ENCODE assay signal across 22 cellular contexts in genomic region chr15:38549222-38549621, GRCh38. TPM values are rescaled to one million over a fixed set of nuclear protein-coding genes. Genes with fewer than 3 reads are reported as not detected.
A peak's percentile ranks its signal among the peaks of the same experiment; 100 is the strongest.
DNase-seq lines count a peak whose midpoint lies in the region; FAIRE-seq and TF ChIP-seq lines count a peak whose summit lies in the region.
"Had no signal": no experiment of that assay in that cellular context is flagged by ENCODE, and none has a peak within 500 bp of the region (broad histone marks: within the 10 kb centered on the region; RNA-seq: fewer than 3 reads in every experiment).

No MANE protein-coding gene starts in this region.

- no peak overlapping the region for H3K27ac ChIP-seq in keratinocyte (ENCODE audit: control insufficient read depth, insufficient read depth, low read length)
- H3K27ac ChIP-seq: A549, right atrium auricular region, tibial nerve had no signal

- peak overlapping the region; percentile 8 for H2AFZ ChIP-seq in keratinocyte (ENCODE audit: control insufficient read depth, low read length)

- H3K4me1 ChIP-seq in keratinocyte (ENCODE audit: control insufficient read depth, extremely low read depth, insufficient read depth, low read length) = peaks cover 7% of the 10 kb centered on the region
- H3K4me1 ChIP-seq: A549, right atrium auricular region, tibial nerve had no signal

- H3K79me2 ChIP-seq in keratinocyte (ENCODE audit: control insufficient read depth, insufficient read depth, low read length) = no peaks in the 10 kb centered on the region

- FAIRE-seq in keratinocyte (lab: Jason Lieb, UNC) (peak; percentile 17), urothelium cell line (lab: Jason Lieb, UNC) (no peak)
- FAIRE-seq: A549, GM18507 had no signal

- H3K27me3 ChIP-seq in keratinocyte (ENCODE audit: control insufficient read depth, extremely low read depth, insufficient read depth, low read length) = no peaks in the 10 kb centered on the region
- H3K27me3 ChIP-seq: right atrium auricular region, tibial nerve had no signal

- H3K27ac Mint-ChIP-seq in activated CD4-positive, alpha-beta T cell treated with anti-CD3 and anti-CD28 coated beads, Interleukin-2, amount 10 ng/mL, durations not matched to agents 24 days and 14 days = peak overlapping the region; percentile 83
- H3K27ac Mint-ChIP-seq in activated naive CD8-positive, alpha-beta T cell = peak overlapping the region; percentile 80
- H3K27ac Mint-ChIP-seq: mesothelial cell of epicardium had no signal

- H3K9me3 ChIP-seq in keratinocyte (ENCODE audit: control insufficient read depth, low read depth, low read length) = no peaks in the 10 kb centered on the region
- H3K9me3 ChIP-seq: A549, right atrium auricular region, tibial nerve had no signal

- H3K36me3 ChIP-seq in keratinocyte (ENCODE audit: control insufficient read depth in 2 of 2, extremely low read depth in 1 of 2, insufficient read depth in 2 of 2, low read length in 2 of 2) = no peaks in the 10 kb centered on the region
- H3K36me3 ChIP-seq: right atrium auricular region, tibial nerve had no signal

- no peaks in the 10 kb centered on the region for H3K9me3 Mint-ChIP-seq in activated CD4-positive, alpha-beta T cell treated with anti-CD3 and anti-CD28 coated beads, Interleukin-2, amount 10 ng/mL, durations not matched to agents 24 days and 14 days
- no peaks in the 10 kb centered on the region for H3K9me3 Mint-ChIP-seq in activated naive CD8-positive, alpha-beta T cell (ENCODE audit: low read depth)
- H3K9me3 Mint-ChIP-seq: mesothelial cell of epicardium had no signal

- DNase-seq in activated CD4-positive, alpha-beta T cell treated with anti-CD3 and anti-CD28 coated beads, Interleukin-2, amount 10 ng/mL, durations not matched to agents 24 days and 14 days = no peak
- DNase-seq in activated CD4-positive, alpha-beta T cell treated with anti-CD3 and anti-CD28 coated beads, Interleukin-2, amount 50 U/mL, for 48 hours = no peak
- DNase-seq in HS-5 (ENCODE audit: low read depth) = peak; percentile 71
- DNase-seq in keratinocyte (ENCODE audit: low read depth, low spot score) = no peak
- DNase-seq in cardiac septum (ENCODE audit: low spot score) = no peak
- DNase-seq in islet precursor cell = no peak
- no peak for DNase-seq in urothelium cell line (ENCODE audit: low spot score)
- DNase-seq: activated effector memory CD4-positive, alpha-beta T cell treated with Interleukin-2 at 50 U/mL for 16 hours; aorta; DMS79 treated with DMSO at 0.1 percent for 48 hours; hypothalamus; MM.1S; NCI-H1694; NCI-H345; stimulated activated naive CD4-positive, alpha-beta T cell had no signal

- intact Hi-C loops in activated CD4-positive, alpha-beta T cell treated with anti-CD3 and anti-CD28 coated beads, Interleukin-2, amount 10 ng/mL, durations not matched to agents 24 days and 14 days (cut with micrococcal nuclease) = no loop called here
- intact Hi-C loops in cardiac septum (cut with DNase I) = no loop called here

- H3K36me3 Mint-ChIP-seq in activated CD4-positive, alpha-beta T cell treated with anti-CD3 and anti-CD28 coated beads, Interleukin-2, amount 10 ng/mL, durations not matched to agents 24 days and 14 days (ENCODE audit: low read depth) = peaks cover 67% of the 10 kb centered on the region
- peaks cover 29% of the 10 kb centered on the region for H3K36me3 Mint-ChIP-seq in activated naive CD8-positive, alpha-beta T cell
- H3K36me3 Mint-ChIP-seq: CD14-positive monocyte, mesothelial cell of epicardium had no signal

- H3K9ac ChIP-seq in keratinocyte (ENCODE audit: control insufficient read depth, extremely low read depth, insufficient read depth, low read length) = no peak overlapping the region

- dilution Hi-C loops in keratinocyte (cut with MboI; ENCODE audit: extremely low pct_ligation_motif_present, low sequenced_read_pairs) = no loop called here

- TF ChIP-seq CTCF in keratinocyte (optimal IDR thresholded peaks at IDR 0.05 in 1 of 3, IDR thresholded peaks at IDR 0.05 in 1 of 3, conservative IDR thresholded peaks at IDR 0.05 in 1 of 3; ENCODE audit: extremely low read depth in 1 of 3, insufficient read depth in 2 of 3, low read length in 3 of 3) = no peak

- H3K4me3 ChIP-seq in keratinocyte (ENCODE audit: control insufficient read depth in 2 of 3, extremely low read depth in 1 of 3, insufficient read depth in 2 of 3, low read depth in 1 of 3, low read length in 3 of 3) = no peak overlapping the region
- H3K4me3 ChIP-seq: A549, right atrium auricular region, tibial nerve had no signal

- no peaks in the 10 kb centered on the region for H4K20me1 ChIP-seq in keratinocyte (ENCODE audit: control insufficient read depth, extremely low read depth, insufficient read depth, low read length)

- peak overlapping the region; percentile 3 for H3K4me2 ChIP-seq in keratinocyte (ENCODE audit: control insufficient read depth, extremely low read depth, insufficient read depth, low read depth, low read length)
- H3K4me2 ChIP-seq: A549 had no signal

- no peaks in the 10 kb centered on the region for H3K27me3 Mint-ChIP-seq in activated CD4-positive, alpha-beta T cell treated with anti-CD3 and anti-CD28 coated beads, Interleukin-2, amount 10 ng/mL, durations not matched to agents 24 days and 14 days
- no peaks in the 10 kb centered on the region for H3K27me3 Mint-ChIP-seq in activated naive CD8-positive, alpha-beta T cell

- peaks cover 72% of the 10 kb centered on the region for H3K4me1 Mint-ChIP-seq in activated CD4-positive, alpha-beta T cell treated with anti-CD3 and anti-CD28 coated beads, Interleukin-2, amount 10 ng/mL, durations not matched to agents 24 days and 14 days
- peaks cover 89% of the 10 kb centered on the region for H3K4me1 Mint-ChIP-seq in activated naive CD8-positive, alpha-beta T cell (ENCODE audit: low read depth)
- H3K4me1 Mint-ChIP-seq: CD14-positive monocyte had no signal

- no peaks in the 10 kb centered on the region for H3K9me1 ChIP-seq in keratinocyte (ENCODE audit: control insufficient read depth, extremely low read depth, insufficient read depth, low read length)

- H3K4me3 Mint-ChIP-seq in activated CD4-positive, alpha-beta T cell treated with anti-CD3 and anti-CD28 coated beads, Interleukin-2, amount 10 ng/mL, durations not matched to agents 24 days and 14 days = no peak overlapping the region
- H3K4me3 Mint-ChIP-seq in activated naive CD8-positive, alpha-beta T cell = no peak overlapping the region
- H3K4me3 Mint-ChIP-seq: CD14-positive monocyte, mesothelial cell of epicardium had no signal

RNA-seq across cellular contexts. Expression of gene RASGRP1, which starts 15.4 kb away (rescaled TPM):
- total RNA-seq in activated CD4-positive, alpha-beta T cell treated with anti-CD3 and anti-CD28 coated beads, Interleukin-2, amount 10 ng/mL, durations not matched to agents 24 days and 14 days = 94.4 and 94.7 TPM in 2 replicates
- polyA plus RNA-seq in keratinocyte = 0.05 to 1.1 TPM (median 0.28 TPM) in 3 replicates
- polyA plus RNA-seq in keratinocyte (2011; ENCODE audit: low read depth) = 1.4 TPM
- 0.12 and 0.36 TPM in 2 replicates for polyA plus RNA-seq in keratinocyte (2011; cell fraction: cytosol; rRNA removed)
- polyA plus RNA-seq in keratinocyte (2011; cell fraction: nucleus; rRNA removed) = 0.28 and 0.29 TPM in 2 replicates
- polyA plus RNA-seq in keratinocyte (2012; ENCODE audit: low replicate concordance) = 0.08 and 1.0 TPM in 2 replicates
- polyA minus RNA-seq in keratinocyte = 0.67 to 3.1 TPM in 2 of 3 replicates, not detected in the other
- polyA minus RNA-seq in keratinocyte (2011; cell fraction: cytosol; rRNA and poly(A)+ RNA removed) = not detected
- polyA minus RNA-seq in keratinocyte (2011; cell fraction: nucleus; rRNA and poly(A)+ RNA removed) = 0.32 and 0.62 TPM in 2 replicates
- total RNA-seq in cardiac septum = 2.2 TPM

Comparison
In these comparisons a context has a peak if more than half of its experiments do, and no peak if none do; other contexts are left out.
1. RNA of gene RASGRP1, which starts 15.4 kb away (total RNA-seq): 94.4 to 94.7 TPM in activated CD4-positive, alpha-beta T cell treated with anti-CD3 and anti-CD28 coated beads, Interleukin-2, amount 10 ng/mL, durations not matched to agents 24 days and 14 days; 2.2 TPM in cardiac septum (single experiment); every median in the first group is over 10 times any median in the second.